In genomic region chr11:14898286-14899086, GRCh38 we compare ENCODE assay signal across 18 cellular contexts.
"Had no signal": no experiment of that assay in that cellular context is flagged by ENCODE, and none has a peak within 500 bp of the region (broad histone marks: within the 10 kb centered on the region; RNA-seq: fewer than 3 reads in every experiment).

No MANE protein-coding gene starts in this region.

- H3K27ac ChIP-seq: coronary artery, left ventricle myocardium inferior, ovary, sigmoid colon, stomach, thoracic aorta had no signal

- ATAC-seq: activated CD4-positive, CD25-positive, alpha-beta regulatory T cell treated with anti-CD3 and anti-CD28 coated beads, Interleukin-2, amount 50 U/mL, for 24 hours; activated naive CD4-positive, alpha-beta T cell treated with anti-CD3 and anti-CD28 coated beads, Interleukin-2, amount 50 U/mL, for 72 hours; natural killer cell treated with Interleukin-12 subunit alpha and Interleukin-12 subunit beta and Interleukin-15 and Interleukin-18, amount 100 ng/mL, for 72 hours had no signal

- H3K9me3 Mint-ChIP-seq: memory B cell; natural killer cell treated with Interleukin-12 subunit alpha and Interleukin-12 subunit beta and Interleukin-15 and Interleukin-18, amount 100 ng/mL, for 72 hours had no signal

- H3K36me3 Mint-ChIP-seq: activated naive CD4-positive, alpha-beta T cell treated with anti-CD3 and anti-CD28 coated beads, Interleukin-2, amount 50 U/mL, for 72 hours; memory B cell; natural killer cell treated with Interleukin-12 subunit alpha and Interleukin-12 subunit beta and Interleukin-15 and Interleukin-18, amount 100 ng/mL, for 72 hours had no signal

- H3K4me3 Mint-ChIP-seq: memory B cell; natural killer cell treated with Interleukin-12 subunit alpha and Interleukin-12 subunit beta and Interleukin-15 and Interleukin-18, amount 100 ng/mL, for 72 hours had no signal

- H3K27me3 Mint-ChIP-seq: memory B cell; natural killer cell treated with Interleukin-12 subunit alpha and Interleukin-12 subunit beta and Interleukin-15 and Interleukin-18, amount 100 ng/mL, for 72 hours had no signal

- H3K27ac Mint-ChIP-seq: activated naive CD4-positive, alpha-beta T cell treated with anti-CD3 and anti-CD28 coated beads, Interleukin-2, amount 50 U/mL, for 72 hours; memory B cell; natural killer cell treated with Interleukin-12 subunit alpha and Interleukin-12 subunit beta and Interleukin-15 and Interleukin-18, amount 100 ng/mL, for 72 hours had no signal

- DNase-seq: activated CD4-positive, alpha-beta T cell treated with anti-CD3 and anti-CD28 coated beads, Interleukin-2, amount 50 U/mL, for 4 hours; activated gamma-delta T cell; amniotic stem cell; caudate nucleus; effector CD4-positive, alpha-beta T cell; foreskin fibroblast; hippocampal formation; left ventricle myocardium inferior; ovary; sigmoid colon; stimulated activated CD4-positive, alpha-beta T cell treated with anti-CD3 and anti-CD28 coated beads, Interleukin-1b, Interleukin-23, amount 100 ng/mL, for 48 hours; stomach had no signal
